Comparison of ENCODE assay signal across 8 cellular contexts in the genomic region with DNA sequence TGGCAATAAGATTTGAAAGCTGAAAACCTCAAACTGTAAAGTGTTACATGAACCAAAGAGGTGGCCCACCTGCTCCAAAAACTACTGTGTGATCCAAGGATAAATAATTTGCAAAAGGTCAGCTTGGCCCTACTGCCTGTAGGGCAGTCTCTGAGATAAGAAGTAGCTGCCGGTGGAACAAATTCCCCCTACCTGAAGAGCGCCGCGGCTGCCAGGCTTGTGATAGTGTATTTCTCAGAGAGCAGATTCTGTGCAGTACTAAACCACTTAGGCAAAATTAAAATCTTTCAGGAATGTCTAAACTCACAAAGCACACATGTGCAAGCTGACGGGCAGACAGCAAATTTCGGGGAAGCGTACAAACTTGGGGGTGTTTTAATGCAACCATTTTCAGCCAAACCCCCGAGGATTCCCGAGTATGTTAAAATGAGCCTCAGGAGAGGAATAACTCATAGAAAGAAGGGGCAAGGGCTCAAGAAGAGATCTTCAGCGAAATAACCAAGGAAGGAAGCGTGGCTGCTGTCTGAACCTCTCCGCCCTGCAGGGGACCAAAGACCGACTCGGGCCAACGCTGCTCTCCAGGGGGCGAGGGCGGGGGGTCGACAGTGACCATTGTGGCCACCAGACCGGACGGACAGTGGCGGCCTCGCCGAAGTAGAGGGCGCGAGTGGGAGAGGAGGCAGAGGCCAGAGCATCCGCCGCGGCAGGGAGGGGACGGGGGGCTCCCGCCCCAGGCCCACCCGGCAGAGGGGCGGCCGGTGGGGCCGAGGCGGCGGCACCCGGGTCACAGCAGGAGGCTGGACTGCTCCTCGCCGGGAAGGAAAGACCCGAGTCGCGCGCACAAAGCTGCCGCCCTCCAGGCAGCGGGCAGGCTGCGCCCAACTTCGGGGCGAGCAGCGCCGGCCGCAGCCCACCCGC. TPM values are rescaled to one million over a fixed set of nuclear protein-coding genes. Genes with fewer than 3 reads are reported as not detected.
DNase-seq lines count a peak whose midpoint lies in the region; ATAC-seq, FAIRE-seq and TF ChIP-seq lines count a peak whose summit lies in the region.

No MANE protein-coding gene starts in this region.

- H3K27me3 ChIP-seq in GM23248 (replicated peaks; ENCODE audit: insufficient read depth) = no peaks in the 10 kb centered on the region
- no peaks in the 10 kb centered on the region for H3K27me3 ChIP-seq in pancreas

- no peaks in the 10 kb centered on the region for H3K9me2 ChIP-seq in GM23248 (ENCODE audit: insufficient read depth)

- 2 to 4% methylated on average over 18 to 37 of the region's 52 CpGs for WGBS in GM23248 (ENCODE audit: low coverage in 1 of 2, low lambda C conversion rate in 2 of 2, missing lambda C conversion rate in 2 of 2), 2 experiments
- 0 to 1% methylated on average over 46 to 52 of the region's 52 CpGs for WGBS in pancreas, 2 donors

- peaks cover 58% of the 10 kb centered on the region for H3K79me2 ChIP-seq in GM23248 (ENCODE audit: insufficient read depth)

- peak overlapping the region; percentile 87 for H3K4me2 ChIP-seq in GM23248 (ENCODE audit: unreplicated experiment)

- peak overlapping the region; percentile 92 for H3K4me3 Mint-ChIP-seq in activated CD4-positive, alpha-beta T cell treated with anti-CD3 and anti-CD28 coated beads for 36 hours

- no peaks in the 10 kb centered on the region for H3K36me3 ChIP-seq in GM23248 (ENCODE audit: low read depth)
- no peaks in the 10 kb centered on the region for H3K36me3 ChIP-seq in pancreas

- in situ Hi-C loops in GM23248 (cut with MboI) = no loop called here

- POLR2A ChIA-PET in activated CD4-positive, alpha-beta T cell treated with anti-CD3 and anti-CD28 coated beads for 36 hours (lab: Charles Lee) = interaction anchor here (0.6 kb wide), 1 partner anchor 33 kb away, joined by 3 read pairs; no protein-coding TSS in a partner anchor

- peaks cover 12% of the 10 kb centered on the region; the same call in 1 of the 2 replicates for H3F3A ChIP-seq in GM23248 (ENCODE audit: insufficient read depth)

- no peak for FAIRE-seq in pancreas (lab: Jason Lieb, UNC)

- CTCF ChIA-PET in activated CD4-positive, alpha-beta T cell treated with anti-CD3 and anti-CD28 coated beads for 36 hours (lab: Charles Lee) = interaction anchor here (0.7 to 6.3 kb wide), 11 partner anchors 17 to 353 kb away, joined by 3 to 34 read pairs (median 3); a partner anchor contains a TSS

- peaks cover 3% of the 10 kb centered on the region for H3K27me3 Mint-ChIP-seq in activated CD4-positive, alpha-beta T cell treated with anti-CD3 and anti-CD28 coated beads for 36 hours

- ATAC-seq in activated CD4-positive, alpha-beta T cell treated with anti-CD3 and anti-CD28 coated beads for 36 hours = no peak
- ATAC-seq in pancreas = peak; percentile 1 to 36 (median 23)

- H3K9ac ChIP-seq in GM23248 = peak overlapping the region; percentile 83

- H3K36me3 Mint-ChIP-seq in activated CD4-positive, alpha-beta T cell treated with anti-CD3 and anti-CD28 coated beads for 36 hours (ENCODE audit: low read depth) = no peaks in the 10 kb centered on the region

- no peak for TF ChIP-seq CTCF in pancreas (IDR thresholded peaks at IDR 0.05)

- H4K20me1 ChIP-seq in GM23248 (ENCODE audit: insufficient read depth) = no peaks in the 10 kb centered on the region

- H3K4me3 ChIP-seq in GM23248 (peak overlapping the region; percentile 90), pancreas (peak overlapping the region; percentile 68 to 89 (median 77))

- peaks cover 52% of the 10 kb centered on the region for H3K4me1 ChIP-seq in GM23248 (ENCODE audit: insufficient read depth)
- H3K4me1 ChIP-seq in pancreas = peaks cover 0 to 11% (median 5%) of the 10 kb centered on the region in 3 donors

- H3K27ac ChIP-seq in GM23248 = peak overlapping the region; percentile 48
- peak overlapping the region; percentile 23 to 67 (median 57) for H3K27ac ChIP-seq in pancreas

- peak; percentile 28 for DNase-seq in activated CD4-positive, alpha-beta T cell treated with anti-CD3 and anti-CD28 coated beads for 36 hours
- no peak for DNase-seq in activated CD4-positive, alpha-beta T cell treated with anti-CD3 and anti-CD28 coated beads for 1 hour
- peak; percentile 51 for DNase-seq in GM23248
- DNase-seq in M059J (ENCODE audit: low read depth) = peak; percentile 55
- DNase-seq in activated CD4-positive, alpha-beta T cell treated with anti-CD3 and anti-CD28 coated beads, Interleukin-2, amount 50 U/mL, for 48 hours = peak; percentile 16 to 19
- peak; percentile 32 for DNase-seq in glomerular visceral epithelial cell (ENCODE audit: extremely low spot score)
- peak in 5 of 6 donors; percentile 21 to 80 (median 45) for DNase-seq in pancreas
- no peak for DNase-seq in LoVo (ENCODE audit: low spot score)

- H3K9me3 ChIP-seq in GM23248 (ENCODE audit: low read depth) (no peaks in the 10 kb centered on the region), pancreas (no peaks in the 10 kb centered on the region)

- no peak overlapping the region for H3K27ac Mint-ChIP-seq in activated CD4-positive, alpha-beta T cell treated with anti-CD3 and anti-CD28 coated beads for 36 hours

- intact Hi-C loops in activated CD4-positive, alpha-beta T cell treated with anti-CD3 and anti-CD28 coated beads for 36 hours (cut with DNase I, micrococcal nuclease) = loop anchor here (5.0 kb wide), 6 partner anchors 44 to 1586 kb away; a partner anchor contains a TSS
- intact Hi-C loops in pancreas (cut with DNase I) = no loop called here

- H3K4me1 Mint-ChIP-seq in activated CD4-positive, alpha-beta T cell treated with anti-CD3 and anti-CD28 coated beads for 36 hours = peaks cover 26% of the 10 kb centered on the region

- H2AFZ ChIP-seq in GM23248 = peak overlapping the region; percentile 71

- no peaks in the 10 kb centered on the region for H3K9me3 Mint-ChIP-seq in activated CD4-positive, alpha-beta T cell treated with anti-CD3 and anti-CD28 coated beads for 36 hours (ENCODE audit: low read depth)

RNA-seq across cellular contexts. Expression of a gene that starts 0.9 kb away (rescaled TPM):
- total RNA-seq in activated CD4-positive, alpha-beta T cell treated with anti-CD3 and anti-CD28 coated beads for 36 hours = 10 to 100 TPM; 19.2 to 23.9 TPM
- 55.6 and 59.2 TPM in 2 replicates for total RNA-seq in GM23248 (2014; rRNA removed; shearing (Covaris generic))
- polyA plus RNA-seq in GM23248 (2016; fragmentation: Nextera tagmentation; extraction: Ambion mirVana) = 56.9 and 62.9 TPM in 2 replicates
- total RNA-seq in M059J (2014; rRNA removed; shearing (Covaris generic)) = 76.4 and 136 TPM in 2 replicates
- 10 to 100 TPM in 1 of 6 donors, 1 to 10 TPM in 5; 7.6 to 15.5 (median 9.5) TPM for total RNA-seq in pancreas
- polyA plus RNA-seq in pancreas = 1 to 10 TPM; 3.8 TPM

Comparison
In these comparisons a context has a peak if more than half of its experiments do, and no peak if none do; other contexts are left out.
1. DNase-seq: peak in activated CD4-positive, alpha-beta T cell treated with anti-CD3 and anti-CD28 coated beads for 36 hours (single experiment), GM23248 (single experiment), M059J (single experiment), activated CD4-positive, alpha-beta T cell treated with anti-CD3 and anti-CD28 coated beads, Interleukin-2, amount 50 U/mL, for 48 hours (2 of 2), glomerular visceral epithelial cell (single experiment) and pancreas (5 of 6); none in activated CD4-positive, alpha-beta T cell treated with anti-CD3 and anti-CD28 coated beads for 1 hour (single experiment) and LoVo (single experiment).
2. intact Hi-C loops: an anchor here in activated CD4-positive, alpha-beta T cell treated with anti-CD3 and anti-CD28 coated beads for 36 hours (5.0 kb wide); none called in pancreas.